ENCODE assay signal across 19 cellular contexts in the genomic region with DNA sequence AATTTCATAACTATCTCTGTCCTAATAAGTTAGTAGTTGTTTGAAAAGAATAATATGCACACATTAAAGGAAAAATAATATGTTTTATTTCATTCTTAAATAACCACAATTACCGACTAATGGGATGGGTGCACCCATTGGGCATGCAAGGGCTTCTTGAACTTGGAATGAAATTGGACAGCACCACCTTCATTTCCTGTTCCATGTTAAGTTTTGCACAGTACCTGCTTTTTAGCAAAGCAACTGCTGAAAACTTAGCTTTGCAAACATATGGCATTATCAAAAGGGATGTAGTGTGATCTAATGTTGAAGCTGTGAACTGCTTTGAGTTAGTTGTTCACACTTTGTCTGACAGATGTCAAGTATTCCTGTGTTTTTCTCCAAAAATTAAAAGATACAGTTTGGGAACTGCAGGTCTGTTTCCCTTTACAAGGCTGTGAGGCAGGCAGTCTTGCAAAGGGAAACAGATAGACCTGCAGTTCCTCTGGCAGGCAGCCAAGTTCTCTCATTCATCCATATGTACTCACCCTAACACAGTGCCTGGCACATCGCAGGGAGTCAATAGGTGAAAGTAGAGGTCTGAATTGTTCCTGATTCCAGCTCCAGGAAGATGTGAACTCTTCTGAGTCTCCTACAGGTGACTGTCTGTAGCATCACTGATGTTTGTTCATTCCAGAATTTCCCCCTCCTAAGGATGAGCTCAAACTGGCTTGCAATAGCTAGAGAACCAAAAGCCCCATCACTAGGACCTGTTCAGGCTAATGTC.
A peak's percentile ranks its signal among the peaks of the same experiment; 100 is the strongest.
DNase-seq lines count a peak whose midpoint lies in the region; ATAC-seq, FAIRE-seq and TF ChIP-seq lines count a peak whose summit lies in the region.
"Had no signal": no experiment of that assay in that cellular context is flagged by ENCODE, and none has a peak within 500 bp of the region (broad histone marks: within the 10 kb centered on the region; RNA-seq: fewer than 3 reads in every experiment).

No MANE protein-coding gene starts in this region.

- ATAC-seq in A549 (no peak), body of pancreas (no peak), GM19467 (IDR thresholded peaks at IDR 0.05; ENCODE audit: unreplicated experiment) (no peak)
- ATAC-seq: GM12878; natural killer cell treated with Interleukin-12 subunit alpha and Interleukin-12 subunit beta and Interleukin-15 and Interleukin-18, amount 100 ng/mL, for 72 hours; T-cell had no signal

- H3K9ac ChIP-seq in MM.1S (ENCODE audit: low read length), result no peak overlapping the region

- H3F3A ChIP-seq in MM.1S (ENCODE audit: insufficient read depth, low read length), result no peaks in the 10 kb centered on the region

- H3K36me3 ChIP-seq in A673 (ENCODE audit: insufficient read depth, low read length, poor library complexity, severe bottlenecking) (no peaks in the 10 kb centered on the region), MM.1S (replicated peaks; ENCODE audit: insufficient read depth, low read length) (no peaks in the 10 kb centered on the region), body of pancreas (replicated peaks in 1 of 2; ENCODE audit: insufficient read depth in 1 of 2, low read depth in 2 of 2) (no peaks in the 10 kb centered on the region), ovary (no peaks in the 10 kb centered on the region)
- H3K36me3 ChIP-seq: transverse colon had no signal

- POLR2A ChIA-PET in A549 (lab: Yijun Ruan, JAX) (no interaction called here), A673 (lab: Charles Lee; ENCODE audit: low non-redundant PET) (no interaction called here)

- H3K27me3 ChIP-seq in A673 (replicated peaks; ENCODE audit: insufficient read depth, low read depth, low read length, poor library complexity) (no peaks in the 10 kb centered on the region), MM.1S (replicated peaks; ENCODE audit: insufficient read depth, low read length) (no peaks in the 10 kb centered on the region), body of pancreas (no peaks in the 10 kb centered on the region), ovary (no peaks in the 10 kb centered on the region)
- H3K27me3 ChIP-seq: transverse colon had no signal

- intact Hi-C loops in A673 (cut with micrococcal nuclease; ENCODE audit: unreplicated experiment), result no loop called here
- intact Hi-C loops in body of pancreas (cut with DNase I), result no loop called here
- intact Hi-C loops in ovary (cut with DNase I), result no loop called here

- no peaks in the 10 kb centered on the region for H3K9me2 ChIP-seq in MM.1S (replicated peaks; ENCODE audit: insufficient read depth, low read length)

- H3K4me3 ChIP-seq in A549 (no peak overlapping the region), A673 (ENCODE audit: low read depth, low read length, poor library complexity, severe bottlenecking) (no peak overlapping the region), MM.1S (ENCODE audit: low read length) (no peak overlapping the region), body of pancreas (no peak overlapping the region), ovary (no peak overlapping the region)
- H3K4me3 ChIP-seq: GM12878, transverse colon had no signal

- H3K79me2 ChIP-seq in MM.1S (ENCODE audit: low read length), result no peaks in the 10 kb centered on the region

- no peak for TF ChIP-seq POLR2A in A549 (IDR thresholded peaks at IDR 0.05; ENCODE audit: low read length)
- no peak for TF ChIP-seq POLR2A in body of pancreas (IDR thresholded peaks at IDR 0.05)
- TF ChIP-seq POLR2A in ovary (IDR thresholded peaks at IDR 0.05), result no peak

- H4K20me1 ChIP-seq in MM.1S (ENCODE audit: insufficient read depth, low read length), result no peaks in the 10 kb centered on the region

- TF ChIP-seq CTCF in A549 (IDR thresholded peaks at IDR 0.05) (no peak), A673 (conservative IDR thresholded peaks at IDR 0.05; ENCODE audit: low read depth, low read length) (no peak), MM.1S (IDR thresholded peaks at IDR 0.05; ENCODE audit: low read length) (no peak), body of pancreas (IDR thresholded peaks at IDR 0.05) (no peak), ovary (IDR thresholded peaks at IDR 0.05) (no peak)

- H3K27ac ChIP-seq in A549 (no peak overlapping the region), A673 (ENCODE audit: low read depth, low read length, poor library complexity, severe bottlenecking) (no peak overlapping the region), MM.1S (ENCODE audit: low read length) (no peak overlapping the region), body of pancreas (no peak overlapping the region), ovary (no peak overlapping the region)
- H3K27ac ChIP-seq: transverse colon had no signal

- no peak overlapping the region for H2AFZ ChIP-seq in MM.1S (ENCODE audit: low read length)

- no peak overlapping the region for H3K4me2 ChIP-seq in A549
- H3K4me2 ChIP-seq in MM.1S (ENCODE audit: low read depth, low read length), result no peak overlapping the region

- BruUV-seq in A673 (replicated peaks; lab: Mats Ljungman, UMichigan), result no TSS peak

- FAIRE-seq in A549 (lab: Jason Lieb, UNC), result peak; percentile 23
- FAIRE-seq: GM12878 had no signal

- WGBS in A549 (ENCODE audit: missing lambda C conversion rate), result 28% methylated on average over 2 of the region's 2 CpGs
- WGBS in body of pancreas, 2 donors, result 71 to 82% methylated on average over 2 of the region's 2 CpGs
- 77 to 88% (median 78%) methylated on average over 2 of the region's 2 CpGs for WGBS in ovary, 3 donors

- CTCF ChIA-PET in A549 (lab: Yijun Ruan, JAX), result interaction anchor here (0.5 to 1.9 kb wide), 4 partner anchors 15 to 1951 kb away, joined by 3 to 9 read pairs (median 3); no protein-coding TSS in a partner anchor
- CTCF ChIA-PET in A673 (lab: Charles Lee), result no interaction called here

- H3K4me1 ChIP-seq in A549 (no peaks in the 10 kb centered on the region), A673 (ENCODE audit: insufficient read depth, low read length, poor library complexity, severe bottlenecking) (no peaks in the 10 kb centered on the region), MM.1S (ENCODE audit: low read length) (no peaks in the 10 kb centered on the region), body of pancreas (peaks cover 24% of the 10 kb centered on the region), ovary (ENCODE audit: insufficient read depth) (no peaks in the 10 kb centered on the region)
- H3K4me1 ChIP-seq: transverse colon had no signal

- no peak for TF ChIP-seq EP300 in A549 (IDR thresholded peaks at IDR 0.05)
- no peak for TF ChIP-seq EP300 in ovary (IDR thresholded peaks at IDR 0.05)

- DNase-seq in A549 (ENCODE audit: low read depth in 1 of 2, low spot score in 1 of 2), result no peak
- peak; percentile 8 for DNase-seq in A673 (ENCODE audit: low spot score)
- DNase-seq in MM.1S, result peak; percentile 41
- DNase-seq in body of pancreas, result peak; percentile 14 to 56 (median 26)
- no peak for DNase-seq in ovary
- no peak for DNase-seq in NCI-H1436 treated with DMSO at 0.1 percent for 48 hours (lab: John Stamatoyannopoulos, UW)
- DNase-seq: activated CD4-positive, alpha-beta memory T cell treated with anti-CD3 and anti-CD28 coated beads for 36 hours; activated naive CD4-positive, alpha-beta T cell; activated T-cell treated with anti-CD3 and anti-CD28 coated beads, Interleukin-2, amount 50 U/mL, for 1 hour; effector CD4-positive, alpha-beta T cell; GF-D8; glutamatergic neuron; H7; Right ventricle myocardium superior; T-cell; transverse colon had no signal

- TF ChIP-seq RAD21 in A549 (conservative IDR thresholded peaks at IDR 0.05 in 1 of 2, IDR thresholded peaks at IDR 0.05 in 1 of 2), result no peak

- H3K9me3 ChIP-seq in A549 (peaks cover 7% of the 10 kb centered on the region; the same call in 1 of the 3 replicates), A673 (ENCODE audit: low read depth, low read length, poor library complexity, severe bottlenecking) (no peaks in the 10 kb centered on the region), MM.1S (replicated peaks; ENCODE audit: insufficient read depth, low read length) (no peaks in the 10 kb centered on the region), body of pancreas (no peaks in the 10 kb centered on the region), ovary (no peaks in the 10 kb centered on the region)
- H3K9me3 ChIP-seq: transverse colon had no signal

TF ChIP-seq in A549, 52 proteins besides CTCF, POLR2A, EP300 and RAD21 (continues in another document):
- no peak for TF ChIP-seq KDM1A (IDR thresholded peaks at IDR 0.05; ENCODE audit: low read depth)
- TF ChIP-seq FOXS1 (CRISPR knock-in tag; IDR thresholded peaks at IDR 0.05), result no peak
- no peak for TF ChIP-seq MAZ (IDR thresholded peaks at IDR 0.05; ENCODE audit: borderline replicate concordance, low read depth, low read length)
- TF ChIP-seq RARB (CRISPR knock-in tag; IDR thresholded peaks at IDR 0.05), result no peak
- TF ChIP-seq, protein P1, sequence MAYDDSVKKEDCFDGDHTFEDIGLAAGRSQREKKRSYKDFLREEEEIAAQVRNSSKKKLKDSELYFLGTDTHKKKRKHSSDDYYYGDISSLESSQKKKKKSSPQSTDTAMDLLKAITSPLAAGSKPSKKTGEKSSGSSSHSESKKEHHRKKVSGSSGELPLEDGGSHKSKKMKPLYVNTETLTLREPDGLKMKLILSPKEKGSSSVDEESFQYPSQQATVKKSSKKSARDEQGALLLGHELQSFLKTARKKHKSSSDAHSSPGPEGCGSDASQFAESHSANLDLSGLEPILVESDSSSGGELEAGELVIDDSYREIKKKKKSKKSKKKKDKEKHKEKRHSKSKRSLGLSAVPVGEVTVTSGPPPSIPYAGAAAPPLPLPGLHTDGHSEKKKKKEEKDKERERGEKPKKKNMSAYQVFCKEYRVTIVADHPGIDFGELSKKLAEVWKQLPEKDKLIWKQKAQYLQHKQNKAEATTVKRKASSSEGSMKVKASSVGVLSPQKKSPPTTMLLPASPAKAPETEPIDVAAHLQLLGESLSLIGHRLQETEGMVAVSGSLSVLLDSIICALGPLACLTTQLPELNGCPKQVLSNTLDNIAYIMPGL (CRISPR knock-in tag; IDR thresholded peaks at IDR 0.05; ENCODE audit: borderline replicate concordance), result no peak
- TF ChIP-seq SREBF2 (IDR thresholded peaks at IDR 0.05), result no peak
- TF ChIP-seq, protein P2, sequence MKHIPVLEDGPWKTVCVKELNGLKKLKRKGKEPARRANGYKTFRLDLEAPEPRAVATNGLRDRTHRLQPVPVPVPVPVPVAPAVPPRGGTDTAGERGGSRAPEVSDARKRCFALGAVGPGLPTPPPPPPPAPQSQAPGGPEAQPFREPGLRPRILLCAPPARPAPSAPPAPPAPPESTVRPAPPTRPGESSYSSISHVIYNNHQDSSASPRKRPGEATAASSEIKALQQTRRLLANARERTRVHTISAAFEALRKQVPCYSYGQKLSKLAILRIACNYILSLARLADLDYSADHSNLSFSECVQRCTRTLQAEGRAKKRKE (CRISPR knock-in tag; IDR thresholded peaks at IDR 0.05; ENCODE audit: low read depth), result no peak
- no peak for TF ChIP-seq ZFP36 (IDR thresholded peaks at IDR 0.05; ENCODE audit: borderline replicate concordance, partially characterized antibody)
- TF ChIP-seq GATA3 (IDR thresholded peaks at IDR 0.05; ENCODE audit: borderline replicate concordance), result no peak
- no peak for TF ChIP-seq CHD2 (IDR thresholded peaks at IDR 0.05; ENCODE audit: low read length, partially characterized antibody)
- no peak for TF ChIP-seq MAFK (IDR thresholded peaks at IDR 0.05; ENCODE audit: partially characterized antibody)
- TF ChIP-seq EHF (CRISPR knock-in tag; IDR thresholded peaks at IDR 0.05), result no peak
- TF ChIP-seq HOXB5 (CRISPR knock-in tag; IDR thresholded peaks at IDR 0.05), result no peak
- no peak for TF ChIP-seq HEYL (CRISPR knock-in tag; IDR thresholded peaks at IDR 0.05)

Comparison
In these comparisons a context has a peak if more than half of its experiments do, and no peak if none do; other contexts are left out.
1. DNase-seq: peak in A673 (single experiment), MM.1S (single experiment) and body of pancreas (4 of 4); none in A549 (0 of 2), ovary (0 of 5) and NCI-H1436 treated with DMSO at 0.1 percent for 48 hours (single experiment).